ENCODE assay signal across 21 cellular contexts in the genomic region with DNA sequence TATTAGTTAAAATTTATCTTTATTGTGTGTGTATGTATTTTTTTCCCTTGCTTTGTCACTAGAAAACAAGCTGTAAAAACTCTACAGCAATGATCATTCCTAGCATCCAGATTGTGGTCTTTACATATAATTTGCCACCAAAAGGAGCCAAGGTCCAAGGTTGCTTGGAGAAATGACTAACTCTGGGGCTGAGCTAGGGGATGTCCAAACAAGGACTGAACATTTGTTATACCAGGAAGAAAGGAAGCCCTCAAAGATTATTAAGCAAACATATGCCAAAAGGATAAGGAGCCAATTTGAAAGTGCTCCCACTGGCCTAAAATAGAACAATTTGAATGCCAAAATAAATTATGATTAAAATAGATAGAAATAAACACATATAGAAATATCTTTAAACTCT.
DNase-seq lines count a peak whose midpoint lies in the region; ATAC-seq and TF ChIP-seq lines count a peak whose summit lies in the region.
"Had no signal": no experiment of that assay in that cellular context is flagged by ENCODE, and none has a peak within 500 bp of the region (broad histone marks: within the 10 kb centered on the region; RNA-seq: fewer than 3 reads in every experiment).

No MANE protein-coding gene starts in this region.

- peaks cover 0 to 8% of the 10 kb centered on the region in 2 donors for H3K9me3 Mint-ChIP-seq in effector memory CD8-positive, alpha-beta T cell

- no peak overlapping the region for H3K4me3 Mint-ChIP-seq in effector memory CD8-positive, alpha-beta T cell
- H3K4me3 Mint-ChIP-seq: CD8-positive, alpha-beta memory T cell had no signal

- no peaks in the 10 kb centered on the region for H3K36me3 Mint-ChIP-seq in effector memory CD8-positive, alpha-beta T cell (ENCODE audit: insufficient read depth)
- H3K36me3 Mint-ChIP-seq: CD8-positive, alpha-beta memory T cell had no signal

- H3K9me3 ChIP-seq in right atrium auricular region: no peaks in the 10 kb centered on the region
- no peaks in the 10 kb centered on the region for H3K9me3 ChIP-seq in thoracic aorta

- no peaks in the 10 kb centered on the region for H3K36me3 ChIP-seq in right atrium auricular region
- no peaks in the 10 kb centered on the region for H3K36me3 ChIP-seq in thoracic aorta

- in situ Hi-C loops in astrocyte of the spinal cord (cut with HindIII; ENCODE audit: low sequenced_read_pairs): no loop called here

- DNase-seq in left ventricle myocardium superior (no peak), right atrium auricular region (ENCODE audit: low spot score) (no peak), astrocyte of the spinal cord (ENCODE audit: low read depth, low spot score) (peak; percentile 28), fibroblast of mammary gland (ENCODE audit: low read depth) (peak; percentile 21), thoracic aorta (ENCODE audit: low spot score) (no peak), RPMI8226 (no peak), occipital lobe (lab: John Stamatoyannopoulos, UW) (no peak)
- no peak for DNase-seq in effector memory CD8-positive, alpha-beta T cell
- DNase-seq: CD8-positive, alpha-beta memory T cell; DMS53; EL; Kasumi-1; MM.1S; NCI-H1092 treated with DMSO at 0.1 percent for 48 hours; NCI-H1436 treated with DMSO at 0.1 percent for 48 hours; NCI-H2029; NCI-H2227 treated with DMSO at 0.1 percent for 48 hours; NCI-H510A treated with DMSO at 0.1 percent for 48 hours; NCI-H774 had no signal

- ATAC-seq in left ventricle myocardium superior (peak; percentile 54), thoracic aorta (ENCODE audit: insufficient number of reproducible peaks, low FRiP score, low read depth) (peak; percentile 72)
- ATAC-seq in effector memory CD8-positive, alpha-beta T cell (replicated peaks): no peak
- ATAC-seq: Panc1 had no signal

- H3K4me1 ChIP-seq in right atrium auricular region (peaks cover 0 to 19% of the 10 kb centered on the region in 2 donors), thoracic aorta (ENCODE audit: control insufficient read depth in 1 of 2, low read depth in 2 of 2) (peaks cover 20 to 23% of the 10 kb centered on the region in 2 donors)

- no peaks in the 10 kb centered on the region for H3K4me1 Mint-ChIP-seq in effector memory CD8-positive, alpha-beta T cell (ENCODE audit: low read depth in 2 of 2)
- H3K4me1 Mint-ChIP-seq: CD8-positive, alpha-beta memory T cell had no signal

- H3K27me3 Mint-ChIP-seq in effector memory CD8-positive, alpha-beta T cell: no peaks in the 10 kb centered on the region
- H3K27me3 Mint-ChIP-seq: CD8-positive, alpha-beta memory T cell had no signal

- intact Hi-C loops in left ventricle myocardium superior (cut with micrococcal nuclease): no loop called here

- H3K4me3 ChIP-seq in right atrium auricular region: no peak overlapping the region
- H3K4me3 ChIP-seq in astrocyte of the spinal cord (ENCODE audit: low read depth, low read length): no peak overlapping the region
- no peak overlapping the region for H3K4me3 ChIP-seq in fibroblast of mammary gland (ENCODE audit: control insufficient read depth, low read depth, low read length)
- H3K4me3 ChIP-seq in thoracic aorta: no peak overlapping the region

- H3K27me3 ChIP-seq in right atrium auricular region (no peaks in the 10 kb centered on the region), thoracic aorta (replicated peaks; ENCODE audit: insufficient read depth) (no peaks in the 10 kb centered on the region)

- H3K27ac ChIP-seq in right atrium auricular region (no peak overlapping the region), thoracic aorta (peak overlapping the region in 1 of 2 donors; percentile 62)
- H3K27ac ChIP-seq: C4-2B had no signal

- no peak overlapping the region for H3K27ac Mint-ChIP-seq in effector memory CD8-positive, alpha-beta T cell
- H3K27ac Mint-ChIP-seq: CD8-positive, alpha-beta memory T cell had no signal

- TF ChIP-seq CTCF in right atrium auricular region (IDR thresholded peaks at IDR 0.05): no peak
- TF ChIP-seq CTCF in astrocyte of the spinal cord (IDR thresholded peaks at IDR 0.05; ENCODE audit: low read depth, low read length): no peak
- no peak for TF ChIP-seq CTCF in fibroblast of mammary gland (conservative IDR thresholded peaks at IDR 0.05; ENCODE audit: control insufficient read depth, insufficient read depth, low read depth, low read length)
- TF ChIP-seq CTCF in thoracic aorta (IDR thresholded peaks at IDR 0.05): no peak

Comparison
In these comparisons a context has a peak if more than half of its experiments do, and no peak if none do; other contexts are left out.
1. DNase-seq: peak in astrocyte of the spinal cord (single experiment) and fibroblast of mammary gland (single experiment); none in left ventricle myocardium superior (single experiment), right atrium auricular region (single experiment), thoracic aorta (single experiment), RPMI8226 (single experiment), effector memory CD8-positive, alpha-beta T cell (0 of 3) and occipital lobe (single experiment).